In genomic region chr5:2193142-2193922, GRCh38 we compare ENCODE assay signal across 18 cellular contexts.
"Had no signal": no experiment of that assay in that cellular context is flagged by ENCODE, and none has a peak within 500 bp of the region (broad histone marks: within the 10 kb centered on the region; RNA-seq: fewer than 3 reads in every experiment).

No MANE protein-coding gene starts in this region.

- H3K36me3 Mint-ChIP-seq: natural killer cell treated with Interleukin-12 subunit alpha and Interleukin-12 subunit beta and Interleukin-15 and Interleukin-18, amount 100 ng/mL, for 72 hours; stimulated activated naive B cell treated with anti-CD40 and anti-IgM and Interleukin-4, amounts not matched to agents 10 μg/mL and 1 μg/mL and 100 μg/mL, for 72 hours had no signal

- H3K36me3 ChIP-seq: esophagus squamous epithelium, heart left ventricle, left ventricle myocardium inferior, ovary, right lobe of liver, tibial nerve had no signal

- H3K9me3 Mint-ChIP-seq: central memory CD8-positive, alpha-beta T cell; natural killer cell treated with Interleukin-12 subunit alpha and Interleukin-12 subunit beta and Interleukin-15 and Interleukin-18, amount 100 ng/mL, for 72 hours had no signal

- DNase-seq: effector memory CD8-positive, alpha-beta T cell; esophagus squamous epithelium; foreskin fibroblast; heart left ventricle; hippocampal formation; left ventricle myocardium inferior; mesenchymal stem cell; midbrain; stimulated activated CD4-positive, alpha-beta T cell treated with anti-CD3 and anti-CD28 coated beads, Interleukin-4, amount 100 ng/mL, for 1 hour; stimulated activated naive B cell treated with anti-CD40 and anti-IgM and Interleukin-4, amounts not matched to agents 10 μg/mL and 1 μg/mL and 100 μg/mL, for 72 hours; stimulated activated naive CD8-positive, alpha-beta T cell treated with anti-CD3 and anti-CD28 coated beads, Interleukin-15, amount 100 ng/mL, for 72 hours; testis had no signal

- H3K4me3 Mint-ChIP-seq: central memory CD8-positive, alpha-beta T cell; effector memory CD8-positive, alpha-beta T cell; natural killer cell treated with Interleukin-12 subunit alpha and Interleukin-12 subunit beta and Interleukin-15 and Interleukin-18, amount 100 ng/mL, for 72 hours; stimulated activated naive B cell treated with anti-CD40 and anti-IgM and Interleukin-4, amounts not matched to agents 10 μg/mL and 1 μg/mL and 100 μg/mL, for 72 hours; stimulated activated naive CD8-positive, alpha-beta T cell treated with anti-CD3 and anti-CD28 coated beads, Interleukin-15, amount 100 ng/mL, for 72 hours had no signal

- H3K4me1 Mint-ChIP-seq: central memory CD8-positive, alpha-beta T cell; stimulated activated naive B cell treated with anti-CD40 and anti-IgM and Interleukin-4, amounts not matched to agents 10 μg/mL and 1 μg/mL and 100 μg/mL, for 72 hours; stimulated activated naive CD8-positive, alpha-beta T cell treated with anti-CD3 and anti-CD28 coated beads, Interleukin-15, amount 100 ng/mL, for 72 hours had no signal

- ATAC-seq: effector memory CD8-positive, alpha-beta T cell; heart left ventricle; right lobe of liver; stimulated activated naive B cell treated with anti-CD40 and anti-IgM and Interleukin-4, amounts not matched to agents 10 μg/mL and 1 μg/mL and 100 μg/mL, for 72 hours; stimulated activated naive CD8-positive, alpha-beta T cell treated with anti-CD3 and anti-CD28 coated beads, Interleukin-15, amount 100 ng/mL, for 72 hours had no signal

- H3K9me3 ChIP-seq: ovary, right lobe of liver, testis had no signal

- H3K27me3 ChIP-seq: ovary, right lobe of liver, testis had no signal

- H3K27ac Mint-ChIP-seq: effector memory CD8-positive, alpha-beta T cell; natural killer cell treated with Interleukin-12 subunit alpha and Interleukin-12 subunit beta and Interleukin-15 and Interleukin-18, amount 100 ng/mL, for 72 hours; stimulated activated naive B cell treated with anti-CD40 and anti-IgM and Interleukin-4, amounts not matched to agents 10 μg/mL and 1 μg/mL and 100 μg/mL, for 72 hours; stimulated activated naive CD8-positive, alpha-beta T cell treated with anti-CD3 and anti-CD28 coated beads, Interleukin-15, amount 100 ng/mL, for 72 hours had no signal

- H3K4me1 ChIP-seq: esophagus squamous epithelium, heart left ventricle, left ventricle myocardium inferior, right lobe of liver, testis, tibial nerve had no signal

- H3K4me3 ChIP-seq: esophagus squamous epithelium, heart left ventricle, left ventricle myocardium inferior, lung, ovary, right lobe of liver, testis, tibial nerve had no signal

- H3K27ac ChIP-seq: esophagus squamous epithelium, heart left ventricle, left ventricle myocardium inferior, ovary, right lobe of liver, testis, tibial nerve had no signal
